Comparison of ENCODE assay signal across 1 cellular context in the genomic region with DNA sequence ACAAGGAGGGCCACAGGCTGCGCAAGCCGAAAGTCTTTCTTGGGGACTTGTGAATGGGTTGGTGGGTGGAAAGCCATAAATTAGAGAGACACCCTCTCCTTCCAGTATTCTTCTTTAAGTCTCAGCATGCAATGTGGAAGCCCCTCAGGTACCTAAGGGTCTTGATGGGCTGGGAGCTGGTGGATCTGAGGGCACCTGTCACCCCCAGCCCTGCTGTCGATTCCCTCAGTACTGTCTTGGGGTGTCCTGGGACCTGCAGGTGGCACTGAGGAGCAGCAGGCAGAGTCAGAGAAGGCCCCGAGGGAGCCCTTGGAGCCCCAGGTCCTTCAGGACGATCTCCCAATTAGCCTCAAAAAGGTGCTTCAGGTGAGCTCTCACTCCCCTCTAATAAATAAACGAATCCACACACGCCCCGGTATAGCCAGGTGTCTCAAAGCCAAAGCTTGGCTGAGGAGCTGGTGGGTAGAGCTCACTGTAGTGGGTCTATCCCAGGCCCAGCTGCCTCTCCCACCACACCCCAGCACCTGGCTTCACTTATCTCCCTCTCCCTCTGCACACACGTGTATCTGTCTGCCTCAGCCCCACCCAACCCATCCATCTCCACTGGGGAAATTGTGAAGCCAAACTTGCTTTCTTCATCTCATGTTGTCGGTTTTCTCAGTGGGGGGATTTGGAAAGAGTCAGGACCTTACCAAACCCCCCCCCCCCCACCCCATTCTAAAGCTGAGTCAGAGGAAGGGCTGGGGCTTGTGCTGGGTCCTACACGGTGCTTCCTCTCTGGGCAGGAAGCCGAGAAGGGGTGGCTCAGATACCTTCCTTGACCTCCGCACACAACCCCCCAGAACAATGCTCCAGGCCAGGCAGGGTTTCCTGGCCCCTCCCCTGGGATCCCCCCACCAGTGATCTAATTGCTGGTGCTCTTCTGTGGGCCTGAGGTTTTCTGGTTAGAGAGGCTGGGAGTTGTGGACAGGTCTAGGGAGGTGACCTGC.
TF ChIP-seq lines count a peak whose summit lies in the region.

No MANE protein-coding gene starts in this region.

TF ChIP-seq in H1, 55 proteins besides CTCF, POLR2A, EP300 and RAD21:
- no peak for TF ChIP-seq YY1 (IDR thresholded peaks at IDR 0.05; ENCODE audit: low read depth, low read length)
- TF ChIP-seq BACH1 (IDR thresholded peaks at IDR 0.05; ENCODE audit: low read length): no peak
- TF ChIP-seq POLR2AphosphoS5 (IDR thresholded peaks at IDR 0.05; ENCODE audit: low read depth, low read length): no peak
- TF ChIP-seq TAF7 (optimal IDR thresholded peaks at IDR 0.05; ENCODE audit: borderline replicate concordance, low read depth, low read length): no peak
- no peak for TF ChIP-seq BCL11A (IDR thresholded peaks at IDR 0.05; ENCODE audit: low read depth in 2 of 2, low read length in 2 of 2)
- no peak for TF ChIP-seq EZH2 (IDR thresholded peaks at IDR 0.05; ENCODE audit: low read depth, low read length, severe bottlenecking)
- no peak for TF ChIP-seq SRF (IDR thresholded peaks at IDR 0.05; ENCODE audit: low read depth, low read length)
- TF ChIP-seq CHD2 (IDR thresholded peaks at IDR 0.05; ENCODE audit: low read length): no peak
- no peak for TF ChIP-seq MAFK (IDR thresholded peaks at IDR 0.05; ENCODE audit: low read depth, low read length)
- TF ChIP-seq CBX5 (IDR thresholded peaks at IDR 0.05; ENCODE audit: low read depth, low read length): no peak
- TF ChIP-seq FOSL1 (IDR thresholded peaks at IDR 0.05; ENCODE audit: insufficient read depth, low read depth, low read length): no peak
- TF ChIP-seq JUN (IDR thresholded peaks at IDR 0.05; ENCODE audit: low read depth, low read length): no peak
- no peak for TF ChIP-seq PHF8 (conservative IDR thresholded peaks at IDR 0.05; ENCODE audit: low read depth, low read length)
- no peak for TF ChIP-seq KDM4A (IDR thresholded peaks at IDR 0.05; ENCODE audit: low read depth, low read length, severe bottlenecking)
- TF ChIP-seq TEAD4 (IDR thresholded peaks at IDR 0.05; ENCODE audit: low read depth, low read length): no peak
- TF ChIP-seq, protein P1, sequence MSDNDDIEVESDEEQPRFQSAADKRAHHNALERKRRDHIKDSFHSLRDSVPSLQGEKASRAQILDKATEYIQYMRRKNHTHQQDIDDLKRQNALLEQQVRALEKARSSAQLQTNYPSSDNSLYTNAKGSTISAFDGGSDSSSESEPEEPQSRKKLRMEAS (IDR thresholded peaks at IDR 0.05): no peak
- TF ChIP-seq SP2 (IDR thresholded peaks at IDR 0.05; ENCODE audit: low read length): no peak
- no peak for TF ChIP-seq POU5F1 (IDR thresholded peaks at IDR 0.05; ENCODE audit: low read depth, low read length)
- no peak for TF ChIP-seq CEBPB (IDR thresholded peaks at IDR 0.05; ENCODE audit: low read depth, low read length)
